19 cellular contexts compared by ENCODE assay signal in genomic region chr1:220485131-220485530, GRCh38. TPM values are rescaled to one million over a fixed set of nuclear protein-coding genes. Genes with fewer than 3 reads are reported as not detected.
DNase-seq lines count a peak whose midpoint lies in the region; ATAC-seq and TF ChIP-seq lines count a peak whose summit lies in the region.
"Had no signal": no experiment of that assay in that cellular context is flagged by ENCODE, and none has a peak within 500 bp of the region (broad histone marks: within the 10 kb centered on the region; RNA-seq: fewer than 3 reads in every experiment).

No MANE protein-coding gene starts in this region.

- no peaks in the 10 kb centered on the region for H3K79me2 ChIP-seq in Loucy (ENCODE audit: insufficient read depth, low read length)

- peaks cover 8% of the 10 kb centered on the region for H3K4me1 Mint-ChIP-seq in endodermal cell
- H3K4me1 Mint-ChIP-seq: CD8-positive, alpha-beta memory T cell; natural killer cell had no signal

- H3K27ac ChIP-seq in endodermal cell (ENCODE audit: low read depth, low read length), result no peak overlapping the region
- H3K27ac ChIP-seq in suprapubic skin, result peak overlapping the region; percentile 57
- H3K27ac ChIP-seq: PC-9, WERI-Rb-1 had no signal

- no peak overlapping the region for H3K27ac Mint-ChIP-seq in endodermal cell
- H3K27ac Mint-ChIP-seq: CD8-positive, alpha-beta memory T cell; natural killer cell had no signal

- ATAC-seq in GM18520 (IDR thresholded peaks at IDR 0.05; ENCODE audit: unreplicated experiment), result no peak
- ATAC-seq: natural killer cell had no signal

- H3K27me3 Mint-ChIP-seq in endodermal cell (ENCODE audit: insufficient read depth), result no peaks in the 10 kb centered on the region

- no peaks in the 10 kb centered on the region for H3K27me3 ChIP-seq in Loucy (ENCODE audit: insufficient read depth, low read length, poor library complexity, severe bottlenecking)
- no peaks in the 10 kb centered on the region for H3K27me3 ChIP-seq in endodermal cell (ENCODE audit: control insufficient read depth, insufficient read depth, low read length, poor library complexity, severe bottlenecking)
- no peaks in the 10 kb centered on the region for H3K27me3 ChIP-seq in suprapubic skin
- H3K27me3 ChIP-seq: MG63, right atrium auricular region had no signal

- TF ChIP-seq CTCF in Loucy (conservative IDR thresholded peaks at IDR 0.05; ENCODE audit: low read length) (0 out of 2 replicates have a peak, but pooled peaks have one; percentile 10), endodermal cell (conservative IDR thresholded peaks at IDR 0.05) (peak; percentile 61), suprapubic skin (IDR thresholded peaks at IDR 0.05) (no peak)

- no peak overlapping the region for H3K4me3 ChIP-seq in Loucy (ENCODE audit: low read length, poor library complexity, severe bottlenecking)
- H3K4me3 ChIP-seq in endodermal cell (ENCODE audit: low read length), result no peak overlapping the region
- H3K4me3 ChIP-seq in suprapubic skin, result no peak overlapping the region
- H3K4me3 ChIP-seq: MG63, PC-9, right atrium auricular region had no signal

- no peak overlapping the region for H3K4me3 Mint-ChIP-seq in endodermal cell
- H3K4me3 Mint-ChIP-seq: CD8-positive, alpha-beta memory T cell; natural killer cell had no signal

- WGBS in endodermal cell (ENCODE audit: insufficient coverage in 1 of 2, insufficient read length in 1 of 2), 2 experiments, result 73 to 77% methylated on average over 2 to 3 of the region's 3 CpGs
- WGBS in suprapubic skin, result 82% methylated on average over 3 of the region's 3 CpGs

- no peak overlapping the region for H3K9ac ChIP-seq in Loucy (ENCODE audit: low read depth, low read length, poor library complexity, severe bottlenecking)
- H3K9ac ChIP-seq in endodermal cell (ENCODE audit: extremely low read depth, low read length, poor library complexity, severe bottlenecking), result no peak overlapping the region

- H4K20me1 ChIP-seq in Loucy (ENCODE audit: insufficient read depth, low read length, poor library complexity, severe bottlenecking), result no peaks in the 10 kb centered on the region

- no peak for TF ChIP-seq POLR2A in suprapubic skin (IDR thresholded peaks at IDR 0.05)

- H3K36me3 Mint-ChIP-seq in endodermal cell (ENCODE audit: low read depth), result no peaks in the 10 kb centered on the region
- H3K36me3 Mint-ChIP-seq: CD8-positive, alpha-beta memory T cell; natural killer cell had no signal

- no peaks in the 10 kb centered on the region for H3F3A ChIP-seq in Loucy (ENCODE audit: low read depth)

- H3K4me1 ChIP-seq in Loucy (ENCODE audit: insufficient read depth, low read length, poor library complexity, severe bottlenecking) (no peaks in the 10 kb centered on the region), endodermal cell (ENCODE audit: control insufficient read depth, insufficient read depth, low read length) (no peaks in the 10 kb centered on the region), suprapubic skin (no peaks in the 10 kb centered on the region)
- H3K4me1 ChIP-seq: right atrium auricular region had no signal

- no peaks in the 10 kb centered on the region for H3K9me3 Mint-ChIP-seq in endodermal cell

- DNase-seq in ELF-1 (ENCODE audit: low read depth, low spot score) (peak; percentile 22), endodermal cell (peak; percentile 54), suprapubic skin (ENCODE audit: low spot score in 2 of 2) (no peak), SKM-1 (lab: John Stamatoyannopoulos, UW; ENCODE audit: unreplicated experiment) (no peak)
- no peak for DNase-seq in central memory CD4-positive, alpha-beta T cell
- DNase-seq: activated effector memory CD4-positive, alpha-beta T cell treated with anti-CD3 and anti-CD28 coated beads, Interleukin-2, amount 50 U/mL, for 16 hours; CD8-positive, alpha-beta memory T cell; DMS79 treated with DMSO at 0.1 percent for 48 hours; kidney glomerular epithelial cell; MG63; natural killer cell; NCI-H1436; NCI-H526 treated with DMSO at 0.1 percent for 48 hours; PC-9; T-helper 2 cell; WERI-Rb-1 had no signal

- H3K9me2 ChIP-seq in Loucy (replicated peaks; ENCODE audit: low read depth, low read length), result no peaks in the 10 kb centered on the region

- no peak for TF ChIP-seq EP300 in suprapubic skin (IDR thresholded peaks at IDR 0.05)

- H3K4me2 ChIP-seq in Loucy (ENCODE audit: low read depth, low read length, poor library complexity, severe bottlenecking), result no peak overlapping the region
- H3K4me2 ChIP-seq: PC-9 had no signal

- H3K9me3 ChIP-seq in Loucy (ENCODE audit: insufficient read depth, low read depth, low read length), result no peaks in the 10 kb centered on the region
- no peaks in the 10 kb centered on the region for H3K9me3 ChIP-seq in endodermal cell (ENCODE audit: control insufficient read depth, low read length)
- no peaks in the 10 kb centered on the region for H3K9me3 ChIP-seq in suprapubic skin
- H3K9me3 ChIP-seq: MG63, right atrium auricular region had no signal

- H2AFZ ChIP-seq in Loucy (ENCODE audit: low read length), result no peak overlapping the region
- H2AFZ ChIP-seq: PC-9 had no signal

- no peaks in the 10 kb centered on the region for H3K36me3 ChIP-seq in Loucy (ENCODE audit: insufficient read depth, low read length)
- no peaks in the 10 kb centered on the region for H3K36me3 ChIP-seq in endodermal cell (ENCODE audit: control insufficient read depth, insufficient read depth, low read length)
- no peaks in the 10 kb centered on the region for H3K36me3 ChIP-seq in suprapubic skin
- H3K36me3 ChIP-seq: MG63, right atrium auricular region, WERI-Rb-1 had no signal

RNA-seq across cellular contexts. Expression of gene MARK1, which starts 42.8 kb away (rescaled TPM):
- total RNA-seq in endodermal cell (10 to 100 TPM in 1 of 2 donors, 1 to 10 TPM in 1; 8.8 to 12.6 TPM), suprapubic skin (1 to 10 TPM; 2.9 to 5.2 (median 3.9) TPM)
- polyA plus RNA-seq in endodermal cell (2013, experiment 1 of 2), result 16.8 TPM
- 13.6 TPM for polyA plus RNA-seq in endodermal cell (2013, experiment 2 of 2)
- polyA plus RNA-seq: CD8-positive, alpha-beta memory T cell had no signal

Comparison
In these comparisons a context has a peak if more than half of its experiments do, and no peak if none do; other contexts are left out.
1. DNase-seq: peak in ELF-1 (single experiment) and endodermal cell (single experiment); none in suprapubic skin (0 of 2), central memory CD4-positive, alpha-beta T cell (single experiment) and SKM-1 (single experiment).
2. CTCF ChIP-seq: peak in Loucy (single experiment) and endodermal cell (single experiment); none in suprapubic skin (0 of 2).